ENCODE assay signal across 1 cellular context in the genomic region with DNA sequence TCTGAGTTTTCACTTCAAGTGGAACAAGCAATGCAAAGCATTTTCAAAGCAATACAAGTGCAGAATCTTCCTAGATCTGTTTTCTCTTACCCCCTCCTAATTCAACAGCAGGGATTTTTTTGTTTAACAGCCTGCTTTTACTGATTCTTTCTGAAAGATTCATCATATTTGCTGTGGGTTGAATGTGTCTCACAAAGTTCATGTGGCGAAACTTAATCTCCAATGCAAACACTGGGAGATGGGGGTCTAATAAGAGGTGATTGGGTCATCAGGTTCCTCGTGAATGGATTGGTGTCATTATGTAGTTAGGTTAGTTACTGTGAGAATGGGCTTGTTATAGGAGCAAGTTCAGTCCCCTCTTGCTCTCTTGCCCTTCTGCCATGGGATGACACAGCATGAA.
TF ChIP-seq lines count a peak whose summit lies in the region.

No MANE protein-coding gene starts in this region.

TF ChIP-seq in HepG2, 621 proteins besides CTCF, POLR2A, EP300 and RAD21 (continued from another document and continues in another):
- TF ChIP-seq KAT8 (CRISPR knock-in tag; IDR thresholded peaks at IDR 0.05) (no peak), ZIK1 (CRISPR knock-in tag; IDR thresholded peaks at IDR 0.05; ENCODE audit: borderline replicate concordance, low read depth) (no peak), FOXP4 (CRISPR knock-in tag; IDR thresholded peaks at IDR 0.05) (0 out of 2 replicates have a peak, but pooled peaks have one; percentile 52), RXRB (CRISPR knock-in tag; IDR thresholded peaks at IDR 0.05; ENCODE audit: borderline replicate concordance) (peak; percentile 7; the same call in 1 of the 2 replicates), KDM5A (IDR thresholded peaks at IDR 0.05; ENCODE audit: borderline replicate concordance, low read length) (no peak), ZBTB8A (CRISPR knock-in tag; IDR thresholded peaks at IDR 0.05; ENCODE audit: borderline replicate concordance, low read depth) (no peak), WIZ (CRISPR knock-in tag; IDR thresholded peaks at IDR 0.05) (no peak), ATRX (CRISPR knock-in tag; IDR thresholded peaks at IDR 0.05; ENCODE audit: borderline replicate concordance) (no peak), KDM6A (CRISPR knock-in tag; IDR thresholded peaks at IDR 0.05; ENCODE audit: low read depth) (no peak), ZNF775 (CRISPR knock-in tag; IDR thresholded peaks at IDR 0.05; ENCODE audit: borderline replicate concordance) (no peak), TP53 (CRISPR knock-in tag; conservative IDR thresholded peaks at IDR 0.05) (no peak), NR2F1 (CRISPR knock-in tag; IDR thresholded peaks at IDR 0.05) (peak in 1 of 2 experiments; percentile 35; a peak in 1 of 4 replicates), TARDBP (CRISPR knock-in tag; IDR thresholded peaks at IDR 0.05) (0 out of 2 replicates have a peak, but pooled peaks have one; percentile 39), ZBTB7B (CRISPR knock-in tag; IDR thresholded peaks at IDR 0.05) (0 out of 2 replicates have a peak, but pooled peaks have one; percentile 74), MIXL1 (CRISPR knock-in tag; IDR thresholded peaks at IDR 0.05) (peak; percentile 33; the same call in 1 of the 2 replicates), ZNF138 (CRISPR knock-in tag; IDR thresholded peaks at IDR 0.05; ENCODE audit: low read depth) (no peak), NFIC (IDR thresholded peaks at IDR 0.05; ENCODE audit: low read length) (peak; percentile 69), IRF2 (CRISPR knock-in tag; IDR thresholded peaks at IDR 0.05) (0 out of 2 replicates have a peak, but pooled peaks have one; percentile 13), HIC2 (CRISPR knock-in tag; IDR thresholded peaks at IDR 0.05; ENCODE audit: low read depth) (no peak), GTF2F1 (IDR thresholded peaks at IDR 0.05; ENCODE audit: low read length) (no peak), ZFX (CRISPR knock-in tag; IDR thresholded peaks at IDR 0.05; ENCODE audit: low read depth) (no peak), ZNF746 (CRISPR knock-in tag; IDR thresholded peaks at IDR 0.05) (no peak), NCOA2 (CRISPR knock-in tag; IDR thresholded peaks at IDR 0.05) (peak; percentile 77), KMT2B (CRISPR knock-in tag; IDR thresholded peaks at IDR 0.05) (no peak), RBM39 (IDR thresholded peaks at IDR 0.05; ENCODE audit: low read depth, low read length, poor library complexity, severe bottlenecking) (no peak), NFE2L1 (CRISPR knock-in tag; IDR thresholded peaks at IDR 0.05; ENCODE audit: borderline replicate concordance) (no peak), ATAD3A (CRISPR knock-in tag; IDR thresholded peaks at IDR 0.05) (no peak), NR2C2 (CRISPR knock-in tag; IDR thresholded peaks at IDR 0.05; ENCODE audit: borderline replicate concordance) (peak; percentile 19; the same call in 1 of the 2 replicates), PPARG (CRISPR knock-in tag; conservative IDR thresholded peaks at IDR 0.05) (0 out of 2 replicates have a peak, but pooled peaks have one; percentile 16), RBFOX2 (IDR thresholded peaks at IDR 0.05; ENCODE audit: low read depth, low read length) (no peak), TFDP1 (CRISPR knock-in tag; IDR thresholded peaks at IDR 0.05; ENCODE audit: borderline replicate concordance) (no peak), NR2F2 (IDR thresholded peaks at IDR 0.05; ENCODE audit: borderline replicate concordance, low read depth) (peak; percentile 71; the same call in 1 of the 2 replicates), ZNF333 (CRISPR knock-in tag; IDR thresholded peaks at IDR 0.05; ENCODE audit: borderline replicate concordance) (no peak), ZNF75D (CRISPR knock-in tag; IDR thresholded peaks at IDR 0.05; ENCODE audit: borderline replicate concordance) (no peak), HMG20B (CRISPR knock-in tag; conservative IDR thresholded peaks at IDR 0.05) (peak; percentile 66), ZNF839 (CRISPR knock-in tag; IDR thresholded peaks at IDR 0.05; ENCODE audit: borderline replicate concordance) (no peak), ZNF205 (CRISPR knock-in tag; IDR thresholded peaks at IDR 0.05) (no peak), RFXANK (CRISPR knock-in tag; IDR thresholded peaks at IDR 0.05) (no peak), ZNF281 (CRISPR knock-in tag; IDR thresholded peaks at IDR 0.05; ENCODE audit: borderline replicate concordance) (peak; percentile 65; the same call in 1 of the 2 replicates), HMG20A (CRISPR knock-in tag; IDR thresholded peaks at IDR 0.05; ENCODE audit: borderline replicate concordance) (no peak), ZNF225 (CRISPR knock-in tag; IDR thresholded peaks at IDR 0.05) (no peak), ZKSCAN5 (CRISPR knock-in tag; IDR thresholded peaks at IDR 0.05) (no peak), CENPT (CRISPR knock-in tag; IDR thresholded peaks at IDR 0.05; ENCODE audit: low read depth) (no peak), TCF7 (IDR thresholded peaks at IDR 0.05; ENCODE audit: low read depth) (peak; percentile 31; the same call in 1 of the 2 replicates), ZNF468 (CRISPR knock-in tag; IDR thresholded peaks at IDR 0.05) (no peak), CREM (IDR thresholded peaks at IDR 0.05) (peak; percentile 31; the same call in 1 of the 2 replicates), CREM (CRISPR knock-in tag; IDR thresholded peaks at IDR 0.05) (no peak), ZNF674 (CRISPR knock-in tag; IDR thresholded peaks at IDR 0.05; ENCODE audit: low read depth) (no peak), ZBTB44 (CRISPR knock-in tag; IDR thresholded peaks at IDR 0.05) (no peak)
- TF ChIP-seq, protein P1, sequence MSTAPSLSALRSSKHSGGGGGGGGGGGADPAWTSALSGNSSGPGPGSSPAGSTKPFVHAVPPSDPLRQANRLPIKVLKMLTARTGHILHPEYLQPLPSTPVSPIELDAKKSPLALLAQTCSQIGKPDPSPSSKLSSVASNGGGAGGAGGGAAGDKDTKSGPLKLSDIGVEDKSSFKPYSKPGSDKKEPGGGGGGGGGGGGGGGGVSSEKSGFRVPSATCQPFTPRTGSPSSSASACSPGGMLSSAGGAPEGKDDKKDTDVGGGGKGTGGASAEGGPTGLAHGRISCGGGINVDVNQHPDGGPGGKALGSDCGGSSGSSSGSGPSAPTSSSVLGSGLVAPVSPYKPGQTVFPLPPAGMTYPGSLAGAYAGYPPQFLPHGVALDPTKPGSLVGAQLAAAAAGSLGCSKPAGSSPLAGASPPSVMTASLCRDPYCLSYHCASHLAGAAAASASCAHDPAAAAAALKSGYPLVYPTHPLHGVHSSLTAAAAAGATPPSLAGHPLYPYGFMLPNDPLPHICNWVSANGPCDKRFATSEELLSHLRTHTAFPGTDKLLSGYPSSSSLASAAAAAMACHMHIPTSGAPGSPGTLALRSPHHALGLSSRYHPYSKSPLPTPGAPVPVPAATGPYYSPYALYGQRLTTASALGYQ (CRISPR knock-in tag; IDR thresholded peaks at IDR 0.05), result no peak
- TF ChIP-seq, protein P2, sequence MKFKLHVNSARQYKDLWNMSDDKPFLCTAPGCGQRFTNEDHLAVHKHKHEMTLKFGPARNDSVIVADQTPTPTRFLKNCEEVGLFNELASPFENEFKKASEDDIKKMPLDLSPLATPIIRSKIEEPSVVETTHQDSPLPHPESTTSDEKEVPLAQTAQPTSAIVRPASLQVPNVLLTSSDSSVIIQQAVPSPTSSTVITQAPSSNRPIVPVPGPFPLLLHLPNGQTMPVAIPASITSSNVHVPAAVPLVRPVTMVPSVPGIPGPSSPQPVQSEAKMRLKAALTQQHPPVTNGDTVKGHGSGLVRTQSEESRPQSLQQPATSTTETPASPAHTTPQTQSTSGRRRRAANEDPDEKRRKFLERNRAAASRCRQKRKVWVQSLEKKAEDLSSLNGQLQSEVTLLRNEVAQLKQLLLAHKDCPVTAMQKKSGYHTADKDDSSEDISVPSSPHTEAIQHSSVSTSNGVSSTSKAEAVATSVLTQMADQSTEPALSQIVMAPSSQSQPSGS (CRISPR knock-in tag; IDR thresholded peaks at IDR 0.05), result 0 out of 2 replicates have a peak, but pooled peaks have one; percentile 16
- TF ChIP-seq, protein P3, sequence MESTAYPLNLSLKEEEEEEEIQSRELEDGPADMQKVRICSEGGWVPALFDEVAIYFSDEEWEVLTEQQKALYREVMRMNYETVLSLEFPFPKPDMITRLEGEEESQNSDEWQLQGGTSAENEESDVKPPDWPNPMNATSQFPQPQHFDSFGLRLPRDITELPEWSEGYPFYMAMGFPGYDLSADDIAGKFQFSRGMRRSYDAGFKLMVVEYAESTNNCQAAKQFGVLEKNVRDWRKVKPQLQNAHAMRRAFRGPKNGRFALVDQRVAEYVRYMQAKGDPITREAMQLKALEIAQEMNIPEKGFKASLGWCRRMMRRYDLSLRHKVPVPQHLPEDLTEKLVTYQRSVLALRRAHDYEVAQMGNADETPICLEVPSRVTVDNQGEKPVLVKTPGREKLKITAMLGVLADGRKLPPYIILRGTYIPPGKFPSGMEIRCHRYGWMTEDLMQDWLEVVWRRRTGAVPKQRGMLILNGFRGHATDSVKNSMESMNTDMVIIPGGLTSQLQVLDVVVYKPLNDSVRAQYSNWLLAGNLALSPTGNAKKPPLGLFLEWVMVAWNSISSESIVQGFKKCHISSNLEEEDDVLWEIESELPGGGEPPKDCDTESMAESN (CRISPR knock-in tag; conservative IDR thresholded peaks at IDR 0.05), result no peak
- TF ChIP-seq, protein P4, sequence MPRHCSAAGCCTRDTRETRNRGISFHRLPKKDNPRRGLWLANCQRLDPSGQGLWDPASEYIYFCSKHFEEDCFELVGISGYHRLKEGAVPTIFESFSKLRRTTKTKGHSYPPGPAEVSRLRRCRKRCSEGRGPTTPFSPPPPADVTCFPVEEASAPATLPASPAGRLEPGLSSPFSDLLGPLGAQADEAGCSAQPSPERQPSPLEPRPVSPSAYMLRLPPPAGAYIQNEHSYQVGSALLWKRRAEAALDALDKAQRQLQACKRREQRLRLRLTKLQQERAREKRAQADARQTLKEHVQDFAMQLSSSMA (CRISPR knock-in tag; IDR thresholded peaks at IDR 0.05), result no peak
